ENCODE assay signal across 22 cellular contexts in genomic region chr1:214076341-214077035, GRCh38.
DNase-seq lines count a peak whose midpoint lies in the region; ATAC-seq and TF ChIP-seq lines count a peak whose summit lies in the region.
"Had no signal": no experiment of that assay in that cellular context is flagged by ENCODE, and none has a peak within 500 bp of the region (broad histone marks: within the 10 kb centered on the region; RNA-seq: fewer than 3 reads in every experiment).

No MANE protein-coding gene starts in this region.

- H3K4me1 ChIP-seq in stomach, result peaks cover 0 to 16% (median 8%) of the 10 kb centered on the region in 4 donors
- H3K4me1 ChIP-seq: sigmoid colon, upper lobe of left lung had no signal

- H3K27ac Mint-ChIP-seq in nephron, result peak overlapping the region; percentile 50 to 88 (median 68)
- no peak overlapping the region for H3K27ac Mint-ChIP-seq in activated T-helper 1 cell treated with anti-CD3 and anti-CD28 coated beads, Interleukin-12 subunit alpha, Interleukin-12 subunit beta, Interleukin-2, Interleukin-4 antibody, amounts not matched to agents 30 ng/mL and 10 ng/mL and 1 ng/mL, durations not matched to agents 14 hours and 24 hours and 36 hours
- H3K27ac Mint-ChIP-seq: activated CD4-positive, alpha-beta T cell treated with anti-CD3 and anti-CD28 coated beads, Interleukin-2, amount 10 ng/mL, durations not matched to agents 7 days and 5 days; activated CD8-positive, alpha-beta memory T cell treated with anti-CD3 and anti-CD28 coated beads, Interleukin-2, amount 10 ng/mL, durations not matched to agents 7 days and 5 days; activated naive CD8-positive, alpha-beta T cell; activated T-helper 17 cell treated with anti-CD3 and anti-CD28 coated beads, Interleukin-2, amount 50 U/mL, for 72 hours; CD4-positive, alpha-beta T cell; natural killer cell; T-helper 2 cell treated with Interferon-gamma antibody and Interleukin-4, amounts not matched to agents 5 μg/mL and 100 μg/mL, for 36 hours had no signal

- H3K4me3 ChIP-seq in stomach, result no peak overlapping the region
- H3K4me3 ChIP-seq: sigmoid colon, upper lobe of left lung had no signal

- no peak for TF ChIP-seq CTCF in nephron (IDR thresholded peaks at IDR 0.05; ENCODE audit: unreplicated experiment in 3 of 3)
- no peak for TF ChIP-seq CTCF in stomach (IDR thresholded peaks at IDR 0.05)

- no peaks in the 10 kb centered on the region for H3K36me3 ChIP-seq in stomach
- H3K36me3 ChIP-seq: sigmoid colon, upper lobe of left lung had no signal

- ATAC-seq in HG03139 (IDR thresholded peaks at IDR 0.05; ENCODE audit: unreplicated experiment), result no peak
- ATAC-seq: activated CD8-positive, alpha-beta memory T cell treated with anti-CD3 and anti-CD28 coated beads, Interleukin-2, amount 10 ng/mL, durations not matched to agents 7 days and 5 days; activated T-helper 17 cell treated with anti-CD3 and anti-CD28 coated beads, Interleukin-2, amount 50 U/mL, for 72 hours; left ventricle myocardium superior; natural killer cell; SK-N-SH treated with all-trans-retinoic acid at 6 μM for 48 hours had no signal

- TF ChIP-seq EP300 in stomach (IDR thresholded peaks at IDR 0.05), result no peak

- H3K4me3 Mint-ChIP-seq in nephron, result peak overlapping the region; percentile 41 to 50 (median 46)
- no peak overlapping the region for H3K4me3 Mint-ChIP-seq in activated T-helper 1 cell treated with anti-CD3 and anti-CD28 coated beads, Interleukin-12 subunit alpha, Interleukin-12 subunit beta, Interleukin-2, Interleukin-4 antibody, amounts not matched to agents 30 ng/mL and 10 ng/mL and 1 ng/mL, durations not matched to agents 14 hours and 24 hours and 36 hours
- H3K4me3 Mint-ChIP-seq: activated CD4-positive, alpha-beta T cell treated with anti-CD3 and anti-CD28 coated beads, Interleukin-2, amount 10 ng/mL, durations not matched to agents 7 days and 5 days; activated CD8-positive, alpha-beta memory T cell treated with anti-CD3 and anti-CD28 coated beads, Interleukin-2, amount 10 ng/mL, durations not matched to agents 7 days and 5 days; activated naive CD8-positive, alpha-beta T cell; activated T-helper 17 cell treated with anti-CD3 and anti-CD28 coated beads, Interleukin-2, amount 50 U/mL, for 72 hours; CD4-positive, alpha-beta T cell; natural killer cell; T-helper 2 cell treated with Interferon-gamma antibody and Interleukin-4, amounts not matched to agents 5 μg/mL and 100 μg/mL, for 36 hours had no signal

- intact Hi-C loops in stomach (cut with DNase I; ENCODE audit: low total_unique reads), result no loop called here
- intact Hi-C loops in activated T-helper 1 cell treated with anti-CD3 and anti-CD28 coated beads, Interleukin-12 subunit alpha, Interleukin-12 subunit beta, Interleukin-2, Interleukin-4 antibody, amounts not matched to agents 30 ng/mL and 10 ng/mL and 1 ng/mL, durations not matched to agents 14 hours and 24 hours and 36 hours (cut with micrococcal nuclease), result no loop called here

- WGBS in stomach, 5 donors, result 38 to 63% (median 41%) methylated on average over 14 of the region's 14 CpGs

- no peaks in the 10 kb centered on the region for H3K9me3 ChIP-seq in stomach
- H3K9me3 ChIP-seq: sigmoid colon, upper lobe of left lung had no signal

- no peak overlapping the region for H3K27ac ChIP-seq in stomach
- H3K27ac ChIP-seq: sigmoid colon, upper lobe of left lung had no signal

- peaks cover 0 to 5% (median 0%) of the 10 kb centered on the region in 3 donors for H3K27me3 ChIP-seq in stomach
- H3K27me3 ChIP-seq: sigmoid colon, upper lobe of left lung had no signal

- no peak for TF ChIP-seq POLR2A in stomach (IDR thresholded peaks at IDR 0.05)

- DNase-seq in NCI-H1092 (lab: John Stamatoyannopoulos, UW) (peak; percentile 24), NCI-H2196 treated with DMSO at 0.1 percent for 48 hours (lab: John Stamatoyannopoulos, UW; ENCODE audit: unreplicated experiment) (peak; percentile 37), stomach (peak; percentile 78), SIG-M5 (lab: John Stamatoyannopoulos, UW) (no peak), kidney glomerular epithelial cell (lab: John Stamatoyannopoulos, UW) (no peak)
- DNase-seq in activated T-helper 1 cell treated with anti-CD3 and anti-CD28 coated beads, Interleukin-12 subunit alpha, Interleukin-12 subunit beta, Interleukin-2, Interleukin-4 antibody, amounts not matched to agents 30 ng/mL and 10 ng/mL and 1 ng/mL, durations not matched to agents 14 hours and 24 hours and 36 hours (ENCODE audit: low spot score), result no peak
- DNase-seq: activated CD4-positive, alpha-beta T cell treated with anti-CD3 and anti-CD28 coated beads, Interleukin-2, amount 10 ng/mL, durations not matched to agents 7 days and 5 days; activated CD8-positive, alpha-beta memory T cell treated with anti-CD3 and anti-CD28 coated beads, Interleukin-2, amount 10 ng/mL, durations not matched to agents 7 days and 5 days; CD4-positive, alpha-beta T cell; central memory CD4-positive, alpha-beta T cell; dermis blood vessel endothelial cell; left ventricle myocardium superior; natural killer cell; NCI-H146; sigmoid colon; upper lobe of left lung had no signal

- peaks cover 39% of the 10 kb centered on the region for H3K4me1 Mint-ChIP-seq in nephron
- H3K4me1 Mint-ChIP-seq in activated T-helper 1 cell treated with anti-CD3 and anti-CD28 coated beads, Interleukin-12 subunit alpha, Interleukin-12 subunit beta, Interleukin-2, Interleukin-4 antibody, amounts not matched to agents 30 ng/mL and 10 ng/mL and 1 ng/mL, durations not matched to agents 14 hours and 24 hours and 36 hours (ENCODE audit: low read depth), result no peaks in the 10 kb centered on the region
- H3K4me1 Mint-ChIP-seq: activated CD4-positive, alpha-beta T cell treated with anti-CD3 and anti-CD28 coated beads, Interleukin-2, amount 10 ng/mL, durations not matched to agents 7 days and 5 days; activated CD8-positive, alpha-beta memory T cell treated with anti-CD3 and anti-CD28 coated beads, Interleukin-2, amount 10 ng/mL, durations not matched to agents 7 days and 5 days; activated T-helper 17 cell treated with anti-CD3 and anti-CD28 coated beads, Interleukin-2, amount 50 U/mL, for 72 hours; natural killer cell had no signal

- no peaks in the 10 kb centered on the region for H3K36me3 Mint-ChIP-seq in nephron (ENCODE audit: low read depth)
- no peaks in the 10 kb centered on the region for H3K36me3 Mint-ChIP-seq in activated T-helper 1 cell treated with anti-CD3 and anti-CD28 coated beads, Interleukin-12 subunit alpha, Interleukin-12 subunit beta, Interleukin-2, Interleukin-4 antibody, amounts not matched to agents 30 ng/mL and 10 ng/mL and 1 ng/mL, durations not matched to agents 14 hours and 24 hours and 36 hours (ENCODE audit: low read depth)
- H3K36me3 Mint-ChIP-seq: activated CD8-positive, alpha-beta memory T cell treated with anti-CD3 and anti-CD28 coated beads, Interleukin-2, amount 10 ng/mL, durations not matched to agents 7 days and 5 days; natural killer cell had no signal

- no peaks in the 10 kb centered on the region for H3K9me3 Mint-ChIP-seq in nephron
- no peaks in the 10 kb centered on the region for H3K9me3 Mint-ChIP-seq in activated T-helper 1 cell treated with anti-CD3 and anti-CD28 coated beads, Interleukin-12 subunit alpha, Interleukin-12 subunit beta, Interleukin-2, Interleukin-4 antibody, amounts not matched to agents 30 ng/mL and 10 ng/mL and 1 ng/mL, durations not matched to agents 14 hours and 24 hours and 36 hours
- H3K9me3 Mint-ChIP-seq: activated CD4-positive, alpha-beta T cell treated with anti-CD3 and anti-CD28 coated beads, Interleukin-2, amount 10 ng/mL, durations not matched to agents 7 days and 5 days; CD4-positive, alpha-beta T cell; T-helper 2 cell treated with Interferon-gamma antibody and Interleukin-4, amounts not matched to agents 5 μg/mL and 100 μg/mL, for 36 hours had no signal

- H3K27me3 Mint-ChIP-seq in nephron (ENCODE audit: low read depth), result peaks cover 18% of the 10 kb centered on the region
- peaks cover 8% of the 10 kb centered on the region for H3K27me3 Mint-ChIP-seq in activated T-helper 1 cell treated with anti-CD3 and anti-CD28 coated beads, Interleukin-12 subunit alpha, Interleukin-12 subunit beta, Interleukin-2, Interleukin-4 antibody, amounts not matched to agents 30 ng/mL and 10 ng/mL and 1 ng/mL, durations not matched to agents 14 hours and 24 hours and 36 hours (ENCODE audit: insufficient read depth)
- H3K27me3 Mint-ChIP-seq: activated CD4-positive, alpha-beta T cell treated with anti-CD3 and anti-CD28 coated beads, Interleukin-2, amount 10 ng/mL, durations not matched to agents 7 days and 5 days; activated CD8-positive, alpha-beta memory T cell treated with anti-CD3 and anti-CD28 coated beads, Interleukin-2, amount 10 ng/mL, durations not matched to agents 7 days and 5 days had no signal

Comparison
In these comparisons a context has a peak if more than half of its experiments do, and no peak if none do; other contexts are left out.
1. DNase-seq: peak in NCI-H1092 (single experiment), NCI-H2196 treated with DMSO at 0.1 percent for 48 hours (single experiment) and stomach (single experiment); none in activated T-helper 1 cell treated with anti-CD3 and anti-CD28 coated beads, Interleukin-12 subunit alpha, Interleukin-12 subunit beta, Interleukin-2, Interleukin-4 antibody, amounts not matched to agents 30 ng/mL and 10 ng/mL and 1 ng/mL, durations not matched to agents 14 hours and 24 hours and 36 hours (single experiment), SIG-M5 (single experiment) and kidney glomerular epithelial cell (single experiment).